In the genomic region with DNA sequence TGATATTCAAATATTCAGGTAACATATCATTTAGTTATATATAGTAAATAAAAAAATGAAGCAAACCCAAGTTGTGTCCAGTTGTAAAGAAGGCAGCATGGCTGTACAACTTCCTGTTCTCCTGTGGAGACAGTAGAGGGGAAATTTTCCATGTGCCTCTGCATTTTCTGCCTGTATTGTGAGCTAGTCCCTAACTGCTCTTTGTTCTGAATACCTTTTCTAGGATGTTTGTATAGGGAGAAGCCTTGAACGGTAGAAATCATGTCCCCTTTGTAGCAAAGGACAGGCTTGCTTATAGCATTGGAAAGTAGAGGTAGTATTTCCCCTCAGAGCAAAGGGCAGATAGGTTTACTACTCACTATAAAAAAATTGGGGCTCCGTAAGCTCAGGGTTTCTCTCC, we compare ENCODE assay signal across 7 cellular contexts.
"Had no signal": no experiment of that assay in that cellular context is flagged by ENCODE, and none has a peak within 500 bp of the region (broad histone marks: within the 10 kb centered on the region; RNA-seq: fewer than 3 reads in every experiment).

No MANE protein-coding gene starts in this region.

- H2AFZ ChIP-seq: GM23338 had no signal

- H3K4me2 ChIP-seq: GM23338 had no signal

- ATAC-seq: GM23338 had no signal

- H3K4me3 Mint-ChIP-seq: GM23338, H9, IgD-negative memory B cell had no signal

- DNase-seq: H9, HCEC 1CT had no signal

- H3K27ac Mint-ChIP-seq: GM23338, IgD-negative memory B cell had no signal

- H3K4me3 ChIP-seq: GM23338 had no signal

- H3K36me3 Mint-ChIP-seq: IgD-negative memory B cell had no signal

- H3K9me3 Mint-ChIP-seq: GM23338, H9, IgD-negative memory B cell had no signal

- H3K4me1 Mint-ChIP-seq: IgD-negative memory B cell had no signal

- H3K27me3 Mint-ChIP-seq: IgD-negative memory B cell had no signal

- FAIRE-seq: H1, H54, HTR-8/SVneo had no signal
